ENCODE assay signal across 8 cellular contexts in genomic region chr1:61049850-61050540, GRCh38. TPM values are rescaled to one million over a fixed set of nuclear protein-coding genes. Genes with fewer than 3 reads are reported as not detected.
A peak's percentile ranks its signal among the peaks of the same experiment; 100 is the strongest.
DNase-seq lines count a peak whose midpoint lies in the region; ATAC-seq and TF ChIP-seq lines count a peak whose summit lies in the region.

No MANE protein-coding gene starts in this region.

- peaks cover 21% of the 10 kb centered on the region for H3K27me3 ChIP-seq in kidney epithelial cell (ENCODE audit: control insufficient read depth, insufficient read depth, low read length)

- TF ChIP-seq CTCF in kidney epithelial cell (IDR thresholded peaks at IDR 0.05; ENCODE audit: insufficient read depth, low read length, poor library complexity, severe bottlenecking): peak; percentile 95

- DNase-seq in NCI-H146 (lab: John Stamatoyannopoulos, UW) (peak; percentile 47), NCI-H146 treated with DMSO at 0.1 percent for 48 hours (lab: John Stamatoyannopoulos, UW; ENCODE audit: unreplicated experiment) (no peak), NCI-H446 (lab: John Stamatoyannopoulos, UW) (peak; percentile 83 to 89), cerebellum (ENCODE audit: low spot score) (peak; percentile 87), kidney epithelial cell (ENCODE audit: low read depth) (peak; percentile 41)
- DNase-seq in activated CD4-positive, alpha-beta T cell treated with anti-CD3 and anti-CD28 coated beads for 1 hour: peak; percentile 79
- peak; percentile 72 to 87 for DNase-seq in stimulated activated CD4-positive, alpha-beta T cell treated with anti-CD3 and anti-CD28 coated beads, Interleukin-15, amount 100 ng/mL, for 1 hour (ENCODE audit: low read depth in 1 of 2, low spot score in 1 of 2)

- H3K4me3 ChIP-seq in kidney epithelial cell (ENCODE audit: low read depth, low read length): peak overlapping the region; percentile 65

- no peaks in the 10 kb centered on the region for H3K36me3 ChIP-seq in kidney epithelial cell (ENCODE audit: control insufficient read depth, insufficient read depth, low read length)

- peak; percentile 63 for ATAC-seq in HG03103 (IDR thresholded peaks at IDR 0.05; ENCODE audit: low read depth, unreplicated experiment)

RNA-seq across cellular contexts. Expression of gene NFIA, which starts 32.4 kb away (rescaled TPM):
- total RNA-seq in cerebellum (86.0 TPM), kidney epithelial cell (3.5 and 4.9 TPM in 2 replicates)

Comparison
In these comparisons a context has a peak if more than half of its experiments do, and no peak if none do; other contexts are left out.
1. RNA of gene NFIA, which starts 32.4 kb away (total RNA-seq): 86.0 TPM in cerebellum (single experiment); 3.5 to 4.9 TPM in kidney epithelial cell; every median in the first group is over 10 times any median in the second.